ENCODE assay signal across 8 cellular contexts in genomic region chr19:38877781-38878574, GRCh38. TPM values are rescaled to one million over a fixed set of nuclear protein-coding genes. Genes with fewer than 3 reads are reported as not detected.
DNase-seq lines count a peak whose midpoint lies in the region; ATAC-seq, FAIRE-seq and TF ChIP-seq lines count a peak whose summit lies in the region.

RINL (minus strand) TSS chr19:38878275; CDS start chr19:38876742, 1,533 bp downstream.

- peak within 1 kb of the TSS; percentile 85 for H3K4me2 ChIP-seq in DOHH2 (ENCODE audit: low read length)

- H3F3A ChIP-seq in DOHH2 (ENCODE audit: control insufficient read depth, insufficient read depth) = peaks cover 10% of the 10 kb centered on the region; the same call in 1 of the 2 replicates

- peak; percentile 51 for ATAC-seq in RWPE2 (ENCODE audit: low read depth)

- TF ChIP-seq CTCF in DOHH2 (IDR thresholded peaks at IDR 0.05; ENCODE audit: low read depth, low read length, poor library complexity, severe bottlenecking) (no peak), RWPE2 (IDR thresholded peaks at IDR 0.05; ENCODE audit: poor library complexity, severe bottlenecking) (no peak), kidney (IDR thresholded peaks at IDR 0.05; ENCODE audit: borderline replicate concordance, extremely low read depth, insufficient read depth) (no peak)

- H3K4me3 Mint-ChIP-seq in activated T-helper 2 cell treated with anti-CD3 and anti-CD28 coated beads, Interferon-gamma antibody, Interleukin-2, Interleukin-4, amounts not matched to agents 10 μg/mL and 5 μg/mL and 100 μg/mL, durations not matched to agents 14 hours and 24 hours and 36 hours (ENCODE audit: low read depth) = peak within 1 kb of the TSS; percentile 91

- H3K27me3 Mint-ChIP-seq in activated T-helper 2 cell treated with anti-CD3 and anti-CD28 coated beads, Interferon-gamma antibody, Interleukin-2, Interleukin-4, amounts not matched to agents 10 μg/mL and 5 μg/mL and 100 μg/mL, durations not matched to agents 14 hours and 24 hours and 36 hours (ENCODE audit: low read depth) = no peaks in the 10 kb centered on the region

- H3K27ac Mint-ChIP-seq in activated T-helper 2 cell treated with anti-CD3 and anti-CD28 coated beads, Interferon-gamma antibody, Interleukin-2, Interleukin-4, amounts not matched to agents 10 μg/mL and 5 μg/mL and 100 μg/mL, durations not matched to agents 14 hours and 24 hours and 36 hours = peak within 1 kb of the TSS; percentile 95

- H3K27me3 ChIP-seq in DOHH2 (ENCODE audit: control insufficient read depth, low read length) (no peaks in the 10 kb centered on the region), HUES64 (ENCODE audit: insufficient read depth, low read length) (no peaks in the 10 kb centered on the region), RWPE2 (ENCODE audit: insufficient read depth, poor library complexity, severe bottlenecking) (no peaks in the 10 kb centered on the region)

- no peaks in the 10 kb centered on the region for H3K9me3 Mint-ChIP-seq in activated T-helper 2 cell treated with anti-CD3 and anti-CD28 coated beads, Interferon-gamma antibody, Interleukin-2, Interleukin-4, amounts not matched to agents 10 μg/mL and 5 μg/mL and 100 μg/mL, durations not matched to agents 14 hours and 24 hours and 36 hours

- peak within 1 kb of the TSS; percentile 71 for H3K27ac ChIP-seq in DOHH2 (ENCODE audit: low read depth, low read length)
- H3K27ac ChIP-seq in HUES64 (ENCODE audit: low read depth, low read length) = no peak within 1 kb of the TSS
- H3K27ac ChIP-seq in RWPE2 (ENCODE audit: poor library complexity, severe bottlenecking) = peak within 1 kb of the TSS; percentile 26
- H3K27ac ChIP-seq in kidney (ENCODE audit: low read depth in 2 of 2, low read length in 2 of 2) = peak within 1 kb of the TSS; percentile 22 to 72

- H3K4me3 ChIP-seq in DOHH2 (ENCODE audit: low read length) (peak within 1 kb of the TSS; percentile 82), HUES64 (ENCODE audit: low read length) (no peak within 1 kb of the TSS), RWPE2 (ENCODE audit: severe bottlenecking) (peak within 1 kb of the TSS; percentile 9), kidney (ENCODE audit: low read length in 2 of 2) (no peak within 1 kb of the TSS)

- intact Hi-C loops in activated T-helper 2 cell treated with anti-CD3 and anti-CD28 coated beads, Interferon-gamma antibody, Interleukin-2, Interleukin-4, amounts not matched to agents 10 μg/mL and 5 μg/mL and 100 μg/mL, durations not matched to agents 14 hours and 24 hours and 36 hours (cut with micrococcal nuclease) = no loop called here
- intact Hi-C loops in kidney (cut with DNase I) = no loop called here

- peaks cover 21% of the 10 kb centered on the region for H3K4me1 Mint-ChIP-seq in activated T-helper 2 cell treated with anti-CD3 and anti-CD28 coated beads, Interferon-gamma antibody, Interleukin-2, Interleukin-4, amounts not matched to agents 10 μg/mL and 5 μg/mL and 100 μg/mL, durations not matched to agents 14 hours and 24 hours and 36 hours (ENCODE audit: low read depth)

- H3K4me1 ChIP-seq in DOHH2 (ENCODE audit: control insufficient read depth, low read length) = peaks cover 27% of the 10 kb centered on the region
- peaks cover 10% of the 10 kb centered on the region; the same call in 1 of the 2 replicates for H3K4me1 ChIP-seq in HUES64 (ENCODE audit: insufficient read depth, low read length)
- H3K4me1 ChIP-seq in RWPE2 (ENCODE audit: insufficient read depth, poor library complexity, severe bottlenecking) = peaks cover 4% of the 10 kb centered on the region
- H3K4me1 ChIP-seq in kidney (ENCODE audit: control insufficient read depth in 1 of 2, insufficient read depth in 1 of 2, low read depth in 1 of 2, low read length in 2 of 2) = peaks cover 0 to 4% of the 10 kb centered on the region in 2 donors

- H3K36me3 Mint-ChIP-seq in activated T-helper 2 cell treated with anti-CD3 and anti-CD28 coated beads, Interferon-gamma antibody, Interleukin-2, Interleukin-4, amounts not matched to agents 10 μg/mL and 5 μg/mL and 100 μg/mL, durations not matched to agents 14 hours and 24 hours and 36 hours (ENCODE audit: low read depth) = peaks cover 23% of the 10 kb centered on the region

- 0 out of 2 replicates have a peak within 1 kb of the TSS, but pooled peaks have one; percentile 24 for H3K9ac ChIP-seq in HUES64 (ENCODE audit: low read depth, low read length)
- peak within 1 kb of the TSS in 1 of 2 donors; percentile 19 for H3K9ac ChIP-seq in kidney (ENCODE audit: low read length in 2 of 2)

- peaks cover 11% of the 10 kb centered on the region for H3K79me2 ChIP-seq in DOHH2 (ENCODE audit: control insufficient read depth, low read length)

- H3K9me2 ChIP-seq in DOHH2 (replicated peaks; ENCODE audit: control insufficient read depth, low read length) = no peaks in the 10 kb centered on the region

- H3K9me3 ChIP-seq in DOHH2 (ENCODE audit: control insufficient read depth, insufficient read depth, low read length) (no peaks in the 10 kb centered on the region), HUES64 (ENCODE audit: insufficient read depth, low read depth, low read length) (no peaks in the 10 kb centered on the region), RWPE2 (ENCODE audit: severe bottlenecking) (no peaks in the 10 kb centered on the region), kidney (ENCODE audit: control insufficient read depth in 1 of 2, low read length in 2 of 2) (no peaks in the 10 kb centered on the region)

- FAIRE-seq in kidney (lab: Jason Lieb, UNC) = no peak

- 66% methylated on average over 11 of the region's 11 CpGs for WGBS in HUES64

- H4K20me1 ChIP-seq in DOHH2 (ENCODE audit: control insufficient read depth, insufficient read depth, low read depth, low read length) = no peaks in the 10 kb centered on the region

- peaks cover 5% of the 10 kb centered on the region; the same call in 1 of the 2 replicates for H3K36me3 ChIP-seq in DOHH2 (ENCODE audit: control insufficient read depth, low read length)
- no peaks in the 10 kb centered on the region for H3K36me3 ChIP-seq in HUES64 (ENCODE audit: insufficient read depth, low read length)
- H3K36me3 ChIP-seq in RWPE2 (ENCODE audit: low read depth) = no peaks in the 10 kb centered on the region
- peaks cover 2 to 5% of the 10 kb centered on the region in 2 donors for H3K36me3 ChIP-seq in kidney (ENCODE audit: control insufficient read depth in 1 of 2, insufficient read depth in 2 of 2, low read length in 2 of 2)

- DNase-seq in RWPE2 (ENCODE audit: low spot score) (no peak), kidney (no peak), pons (ENCODE audit: low spot score) (no peak), NCI-H128 (lab: John Stamatoyannopoulos, UW; ENCODE audit: unreplicated experiment) (no peak)
- peak; percentile 62 for DNase-seq in activated T-helper 2 cell treated with anti-CD3 and anti-CD28 coated beads, Interferon-gamma antibody, Interleukin-2, Interleukin-4, amounts not matched to agents 10 μg/mL and 5 μg/mL and 100 μg/mL, durations not matched to agents 14 hours and 24 hours and 36 hours (ENCODE audit: low spot score)
- peak; percentile 37 to 70 (median 41) for DNase-seq in stimulated activated CD4-positive, alpha-beta T cell treated with anti-CD3 and anti-CD28 coated beads, TNF-alpha, amount 100 ng/mL, for 48 hours (ENCODE audit: low read depth in 3 of 3)

RNA-seq across cellular contexts. Expression of gene RINL, which starts in this region (rescaled TPM):
- polyA plus RNA-seq in HUES64 (2013, experiment 1 of 2) = 3.3 TPM
- 5.3 TPM for polyA plus RNA-seq in HUES64 (2013, experiment 2 of 2)
- total RNA-seq in activated T-helper 2 cell treated with anti-CD3 and anti-CD28 coated beads, Interferon-gamma antibody, Interleukin-2, Interleukin-4, amounts not matched to agents 10 μg/mL and 5 μg/mL and 100 μg/mL, durations not matched to agents 14 hours and 24 hours and 36 hours = 70.2 and 73.4 TPM in 2 replicates
- 13.0 TPM for total RNA-seq in kidney
- polyA plus RNA-seq in kidney (ENCODE audit: insufficient read depth, low read depth, low replicate concordance) = 9.5 TPM

Comparison
In these comparisons a context has a peak if more than half of its experiments do, and no peak if none do; other contexts are left out.
1. H3K4me3 ChIP-seq: peak in DOHH2 (single experiment) and RWPE2 (single experiment); none in HUES64 (single experiment) and kidney (0 of 2).
2. DNase-seq: peak in activated T-helper 2 cell treated with anti-CD3 and anti-CD28 coated beads, Interferon-gamma antibody, Interleukin-2, Interleukin-4, amounts not matched to agents 10 μg/mL and 5 μg/mL and 100 μg/mL, durations not matched to agents 14 hours and 24 hours and 36 hours (single experiment) and stimulated activated CD4-positive, alpha-beta T cell treated with anti-CD3 and anti-CD28 coated beads, TNF-alpha, amount 100 ng/mL, for 48 hours (3 of 3); none in RWPE2 (single experiment), kidney (single experiment), pons (single experiment) and NCI-H128 (single experiment).